In the genomic region with DNA sequence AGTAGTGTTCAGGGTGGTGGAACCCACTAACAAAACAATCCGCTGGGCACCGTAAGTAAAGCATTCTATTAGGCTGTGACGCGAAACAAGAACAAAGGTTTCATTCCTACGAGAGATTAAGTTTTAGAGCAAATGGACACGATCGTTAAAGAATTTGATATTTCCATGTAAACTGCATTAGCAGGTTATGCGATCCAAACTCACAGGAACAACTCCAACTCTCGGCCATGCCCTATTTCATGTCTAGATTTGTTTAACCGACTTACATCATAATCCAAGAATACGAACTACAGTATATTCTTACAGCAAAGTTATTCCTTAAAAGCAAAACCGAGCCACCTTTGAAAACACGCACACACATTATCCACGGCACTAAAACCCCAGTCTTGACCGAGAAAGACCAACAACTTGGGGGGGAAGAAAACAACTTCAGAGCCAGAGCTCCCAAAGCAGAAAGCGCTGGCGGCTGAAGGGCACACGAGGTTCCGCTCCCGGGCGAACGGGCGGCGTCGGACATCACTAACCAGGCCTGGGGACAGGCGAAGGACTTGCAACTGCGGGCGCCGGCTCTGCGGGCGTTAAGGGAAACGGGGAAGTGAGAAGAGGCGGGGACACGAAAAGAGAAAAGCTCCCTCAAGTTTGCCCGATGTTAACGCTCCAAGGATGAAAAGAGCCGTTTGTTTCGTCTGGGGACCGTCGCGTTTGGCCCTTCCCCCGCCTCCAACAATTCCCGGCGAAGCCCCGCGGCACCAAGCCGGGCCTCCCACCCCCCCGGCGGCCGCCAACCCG, we compare ENCODE assay signal across 7 cellular contexts. TPM values are rescaled to one million over a fixed set of nuclear protein-coding genes. Genes with fewer than 3 reads are reported as not detected.
DNase-seq lines count a peak whose midpoint lies in the region; ATAC-seq and TF ChIP-seq lines count a peak whose summit lies in the region.

No MANE protein-coding gene starts in this region.

- peak overlapping the region; percentile 63 to 96 for H3K4me3 ChIP-seq in duodenal mucosa (ENCODE audit: low read depth in 1 of 2, low read length in 2 of 2)
- peak overlapping the region; percentile 91 for H3K4me3 ChIP-seq in lower leg skin (ENCODE audit: low read depth, poor library complexity, severe bottlenecking)

- TF ChIP-seq POLR2A in lower leg skin (IDR thresholded peaks at IDR 0.05) = no peak

- peaks cover 9 to 19% of the 10 kb centered on the region in 2 donors for H3K4me1 ChIP-seq in duodenal mucosa (ENCODE audit: control insufficient read depth in 1 of 2, insufficient read depth in 2 of 2, low read length in 2 of 2)

- H3K9me3 ChIP-seq in duodenal mucosa (ENCODE audit: control insufficient read depth in 1 of 2, low read length in 2 of 2) = no peaks in the 10 kb centered on the region

- H3K9me3 Mint-ChIP-seq in stimulated activated effector memory CD8-positive, alpha-beta T cell treated with anti-CD3 and anti-CD28 coated beads, Interleukin-12 subunit alpha, Interleukin-12 subunit beta, amount 100 ng/mL, for 72 hours = no peaks in the 10 kb centered on the region

- H3K9ac ChIP-seq in duodenal mucosa (ENCODE audit: low read depth in 1 of 2, low read length in 2 of 2) = peak overlapping the region; percentile 29 to 81

- no peaks in the 10 kb centered on the region for H3K27me3 ChIP-seq in duodenal mucosa (ENCODE audit: control insufficient read depth in 1 of 2, insufficient read depth in 2 of 2, low read length in 2 of 2)

- peaks cover 20% of the 10 kb centered on the region for H3K36me3 Mint-ChIP-seq in stimulated activated effector memory CD8-positive, alpha-beta T cell treated with anti-CD3 and anti-CD28 coated beads, Interleukin-12 subunit alpha, Interleukin-12 subunit beta, amount 100 ng/mL, for 72 hours

- ATAC-seq in GM21717 (IDR thresholded peaks at IDR 0.05; ENCODE audit: unreplicated experiment) = peak; percentile 16
- ATAC-seq in stimulated activated effector memory CD8-positive, alpha-beta T cell treated with anti-CD3 and anti-CD28 coated beads, Interleukin-12 subunit alpha, Interleukin-12 subunit beta, amount 100 ng/mL, for 72 hours = no peak

- peak overlapping the region; percentile 90 for H3K27ac ChIP-seq in duodenal mucosa (ENCODE audit: low read depth, low read length)

- H3K36me3 ChIP-seq in duodenal mucosa (ENCODE audit: control insufficient read depth in 1 of 2, insufficient read depth in 2 of 2, low read length in 2 of 2) = no peaks in the 10 kb centered on the region

- peak overlapping the region; percentile 94 for H3K4me3 Mint-ChIP-seq in stimulated activated effector memory CD8-positive, alpha-beta T cell treated with anti-CD3 and anti-CD28 coated beads, Interleukin-12 subunit alpha, Interleukin-12 subunit beta, amount 100 ng/mL, for 72 hours

- 0 to 1% methylated on average over 37 to 50 of the region's 51 CpGs for WGBS in lower leg skin, 2 donors

- TF ChIP-seq CTCF in lower leg skin (IDR thresholded peaks at IDR 0.05) = no peak

- intact Hi-C loops in lower leg skin (cut with DNase I; ENCODE audit: low total_unique reads) = no loop called here

- peak; percentile 32 for DNase-seq in GF-D8 (lab: John Stamatoyannopoulos, UW)
- peak; percentile 58 to 61 for DNase-seq in Kasumi-1 (lab: John Stamatoyannopoulos, UW)
- peak; percentile 67 for DNase-seq in SW480 (ENCODE audit: low spot score)
- peak; percentile 25 to 94 for DNase-seq in lower leg skin (ENCODE audit: low spot score in 2 of 2)
- DNase-seq in stimulated activated effector memory CD8-positive, alpha-beta T cell treated with anti-CD3 and anti-CD28 coated beads, Interleukin-12 subunit alpha, Interleukin-12 subunit beta, amount 100 ng/mL, for 72 hours (ENCODE audit: low spot score in 2 of 2) = peak in 1 of 2 donors; percentile 63

- H3K4me1 Mint-ChIP-seq in stimulated activated effector memory CD8-positive, alpha-beta T cell treated with anti-CD3 and anti-CD28 coated beads, Interleukin-12 subunit alpha, Interleukin-12 subunit beta, amount 100 ng/mL, for 72 hours = peaks cover 17% of the 10 kb centered on the region

- H3K27ac Mint-ChIP-seq in stimulated activated effector memory CD8-positive, alpha-beta T cell treated with anti-CD3 and anti-CD28 coated beads, Interleukin-12 subunit alpha, Interleukin-12 subunit beta, amount 100 ng/mL, for 72 hours = peak overlapping the region; percentile 93

RNA-seq across cellular contexts. Expression of a gene that starts 0.7 kb away (rescaled TPM):
- 10 to 100 TPM; 21.7 to 46.2 (median 26.1) TPM for total RNA-seq in lower leg skin
